In the genomic region with DNA sequence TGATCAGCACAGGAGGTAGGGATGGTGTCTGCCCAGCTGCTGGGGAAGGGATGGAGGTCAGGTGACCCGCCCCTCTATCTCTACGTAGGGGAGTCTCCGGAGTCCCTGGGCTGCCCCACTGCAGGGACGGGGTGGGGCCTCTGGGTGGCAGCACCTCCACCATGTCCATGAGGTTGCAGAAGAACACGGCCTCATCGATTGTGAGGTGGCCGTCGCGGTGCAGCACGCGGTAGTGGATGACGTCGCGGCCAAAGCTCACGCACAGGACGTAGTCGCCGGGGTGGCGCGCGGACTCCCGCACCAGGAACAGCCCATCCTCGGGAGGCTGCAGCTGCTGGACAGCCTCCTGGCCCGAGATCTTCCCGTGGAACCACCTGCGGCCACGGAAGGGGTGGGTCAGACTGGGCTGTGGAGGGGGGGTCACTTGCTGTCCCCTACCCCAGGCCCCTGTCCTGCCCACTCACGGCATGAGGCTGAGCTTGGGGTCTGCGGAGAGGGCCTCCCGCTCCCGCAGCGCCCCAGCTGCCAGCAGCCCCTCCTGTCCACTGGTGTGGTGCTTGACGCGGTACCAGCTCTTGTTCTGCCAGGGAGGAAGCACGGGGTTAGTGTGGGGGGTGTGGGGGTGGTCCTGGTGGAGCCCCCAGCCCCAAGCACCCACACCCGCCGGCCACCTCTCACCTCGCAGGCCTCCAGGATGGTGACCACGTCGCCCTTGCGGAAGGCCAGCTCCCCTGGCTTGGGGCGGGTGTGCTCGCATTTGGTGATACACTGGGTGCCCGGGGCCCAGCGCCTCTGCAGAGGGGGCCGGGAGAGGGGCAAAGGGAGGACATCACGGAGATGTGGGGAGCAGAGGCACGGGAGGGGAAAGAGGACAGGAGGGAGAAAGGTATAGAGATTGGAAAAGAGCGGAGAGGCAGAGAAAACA, we compare ENCODE assay signal across 8 cellular contexts.
DNase-seq lines count a peak whose midpoint lies in the region; ATAC-seq and TF ChIP-seq lines count a peak whose summit lies in the region.

No MANE protein-coding gene starts in this region.

- H3K36me3 Mint-ChIP-seq in central memory CD8-positive, alpha-beta T cell (ENCODE audit: insufficient read depth) = peaks cover 18% of the 10 kb centered on the region

- no peak for ATAC-seq in central memory CD8-positive, alpha-beta T cell (replicated peaks; ENCODE audit: extremely low read depth, poor library complexity, severe bottlenecking)
- ATAC-seq in GM19467 (IDR thresholded peaks at IDR 0.05; ENCODE audit: unreplicated experiment) (no peak), GM21390 (IDR thresholded peaks at IDR 0.05; ENCODE audit: unreplicated experiment) (no peak)

- TF ChIP-seq CTCF in GM12872 (IDR thresholded peaks at IDR 0.05; ENCODE audit: insufficient read depth, low read depth, low read length) = peak; percentile 38

- peaks cover 22% of the 10 kb centered on the region for H3K4me1 Mint-ChIP-seq in central memory CD8-positive, alpha-beta T cell

- no peaks in the 10 kb centered on the region for H3K27me3 Mint-ChIP-seq in central memory CD8-positive, alpha-beta T cell

- H3K4me3 Mint-ChIP-seq in central memory CD8-positive, alpha-beta T cell = peak overlapping the region; percentile 82

- peak; percentile 16 for DNase-seq in T-helper 9 cell
- DNase-seq in central memory CD8-positive, alpha-beta T cell (ENCODE audit: low spot score in 2 of 2) = peak; percentile 28 to 34
- DNase-seq in stimulated activated CD4-positive, alpha-beta T cell treated with anti-CD3 and anti-CD28 coated beads, Interleukin-15, amount 100 ng/mL, for 24 hours = peak; percentile 66
- DNase-seq in NK-92 treated with Interleukin-12 subunit alpha and Interleukin-12 subunit beta, amount 100 ng/mL, for 24 hours (lab: John Stamatoyannopoulos, UW) = no peak
- no peak for DNase-seq in NOMO-1 treated with DMSO at 0.1 percent for 48 hours (lab: John Stamatoyannopoulos, UW; ENCODE audit: unreplicated experiment)

- H3K9me3 Mint-ChIP-seq in central memory CD8-positive, alpha-beta T cell = peaks cover 7% of the 10 kb centered on the region

- H3K27ac Mint-ChIP-seq in central memory CD8-positive, alpha-beta T cell (ENCODE audit: low read depth) = peak overlapping the region; percentile 79

Comparison
In these comparisons a context has a peak if more than half of its experiments do, and no peak if none do; other contexts are left out.
1. DNase-seq: peak in T-helper 9 cell (single experiment), central memory CD8-positive, alpha-beta T cell (2 of 2) and stimulated activated CD4-positive, alpha-beta T cell treated with anti-CD3 and anti-CD28 coated beads, Interleukin-15, amount 100 ng/mL, for 24 hours (single experiment); none in NK-92 treated with Interleukin-12 subunit alpha and Interleukin-12 subunit beta, amount 100 ng/mL, for 24 hours (single experiment) and NOMO-1 treated with DMSO at 0.1 percent for 48 hours (single experiment).